28 cellular contexts compared by ENCODE assay signal in genomic region chr21:31885146-31885545, GRCh38.
"Had no signal": no experiment of that assay in that cellular context is flagged by ENCODE, and none has a peak within 500 bp of the region (broad histone marks: within the 10 kb centered on the region; RNA-seq: fewer than 3 reads in every experiment).

No MANE protein-coding gene starts in this region.

- H3K9me3 ChIP-seq: ovary, psoas muscle, right lobe of liver, sigmoid colon, stomach, thoracic aorta, thyroid gland, tibial nerve, upper lobe of left lung, vagina had no signal

- H3K36me3 ChIP-seq: ovary, right lobe of liver, sigmoid colon, stomach, thoracic aorta, thyroid gland, tibial nerve, upper lobe of left lung, vagina had no signal

- H3K4me1 ChIP-seq: parathyroid adenoma, psoas muscle, right lobe of liver, sigmoid colon, upper lobe of left lung, vagina had no signal

- H2AFZ ChIP-seq: parathyroid adenoma had no signal

- H3K9ac ChIP-seq: parathyroid adenoma had no signal

- H3K36me3 Mint-ChIP-seq: natural killer cell treated with Interleukin-12 subunit alpha and Interleukin-12 subunit beta and Interleukin-15 and Interleukin-18, amount 100 ng/mL, for 72 hours; stimulated activated effector memory CD8-positive, alpha-beta T cell treated with anti-CD3 and anti-CD28 coated beads, Interleukin-12 subunit alpha, Interleukin-12 subunit beta, amount 100 ng/mL, for 72 hours; stimulated activated naive B cell treated with anti-CD40 and anti-IgM and Interleukin-4, amounts not matched to agents 10 μg/mL and 1 μg/mL and 100 μg/mL, for 72 hours had no signal

- ATAC-seq: natural killer cell treated with Interleukin-12 subunit alpha and Interleukin-12 subunit beta and Interleukin-15 and Interleukin-18, amount 100 ng/mL, for 72 hours; psoas muscle; right cardiac atrium; right lobe of liver; stimulated activated effector memory CD8-positive, alpha-beta T cell treated with anti-CD3 and anti-CD28 coated beads, Interleukin-12 subunit alpha, Interleukin-12 subunit beta, amount 100 ng/mL, for 72 hours; stimulated activated naive B cell treated with anti-CD40 and anti-IgM and Interleukin-4, amounts not matched to agents 10 μg/mL and 1 μg/mL and 100 μg/mL, for 72 hours had no signal

- H3K4me3 ChIP-seq: ovary, psoas muscle, right lobe of liver, sigmoid colon, stomach, thoracic aorta, thyroid gland, tibial nerve, upper lobe of left lung, vagina had no signal

- H3K4me3 Mint-ChIP-seq: natural killer cell treated with Interleukin-12 subunit alpha and Interleukin-12 subunit beta and Interleukin-15 and Interleukin-18, amount 100 ng/mL, for 72 hours; nephron progenitor cell; neural crest cell; stimulated activated effector memory CD8-positive, alpha-beta T cell treated with anti-CD3 and anti-CD28 coated beads, Interleukin-12 subunit alpha, Interleukin-12 subunit beta, amount 100 ng/mL, for 72 hours; stimulated activated naive B cell treated with anti-CD40 and anti-IgM and Interleukin-4, amounts not matched to agents 10 μg/mL and 1 μg/mL and 100 μg/mL, for 72 hours; stimulated activated naive CD8-positive, alpha-beta T cell treated with anti-CD3 and anti-CD28 coated beads, Interleukin-15, Interleukin-2, amounts not matched to agents 100 ng/mL and 50 ng/mL, for 24 hours had no signal

- H3K27ac Mint-ChIP-seq: natural killer cell treated with Interleukin-12 subunit alpha and Interleukin-12 subunit beta and Interleukin-15 and Interleukin-18, amount 100 ng/mL, for 72 hours; nephron progenitor cell; progenitor cell of endocrine pancreas; stimulated activated effector memory CD8-positive, alpha-beta T cell treated with anti-CD3 and anti-CD28 coated beads, Interleukin-12 subunit alpha, Interleukin-12 subunit beta, amount 100 ng/mL, for 72 hours; stimulated activated naive B cell treated with anti-CD40 and anti-IgM and Interleukin-4, amounts not matched to agents 10 μg/mL and 1 μg/mL and 100 μg/mL, for 72 hours; stimulated activated naive CD8-positive, alpha-beta T cell treated with anti-CD3 and anti-CD28 coated beads, Interleukin-15, Interleukin-2, amounts not matched to agents 100 ng/mL and 50 ng/mL, for 24 hours had no signal

- H3K79me2 ChIP-seq: parathyroid adenoma had no signal

- H3K9me3 Mint-ChIP-seq: natural killer cell treated with Interleukin-12 subunit alpha and Interleukin-12 subunit beta and Interleukin-15 and Interleukin-18, amount 100 ng/mL, for 72 hours; stimulated activated effector memory CD8-positive, alpha-beta T cell treated with anti-CD3 and anti-CD28 coated beads, Interleukin-12 subunit alpha, Interleukin-12 subunit beta, amount 100 ng/mL, for 72 hours; stimulated activated naive CD8-positive, alpha-beta T cell treated with anti-CD3 and anti-CD28 coated beads, Interleukin-15, Interleukin-2, amounts not matched to agents 100 ng/mL and 50 ng/mL, for 24 hours had no signal

- H3K4me1 Mint-ChIP-seq: stimulated activated effector memory CD8-positive, alpha-beta T cell treated with anti-CD3 and anti-CD28 coated beads, Interleukin-12 subunit alpha, Interleukin-12 subunit beta, amount 100 ng/mL, for 72 hours had no signal

- H3K27ac ChIP-seq: ovary, parathyroid adenoma, psoas muscle, right lobe of liver, sigmoid colon, stomach, thoracic aorta, thyroid gland, tibial nerve, upper lobe of left lung, vagina had no signal

- DNase-seq: nephron progenitor cell; occipital lobe; ovary; posterior cingulate gyrus; psoas muscle; right cardiac atrium; right lobe of liver; sigmoid colon; small intestine; stimulated activated CD4-positive, alpha-beta T cell treated with anti-CD3 and anti-CD28 coated beads, Interleukin-15, amount 100 ng/mL, for 24 hours; stimulated activated CD4-positive, alpha-beta T cell treated with anti-CD3 and anti-CD28 coated beads, Interleukin-2, amount 100 ng/mL, for 24 hours; stimulated activated CD4-positive, alpha-beta T cell treated with anti-CD3 and anti-CD28 coated beads, Interleukin-2, amount 100 ng/mL, for 48 hours; stimulated activated CD4-positive, alpha-beta T cell treated with anti-CD3 and anti-CD28 coated beads, Interleukin-4, amount 100 ng/mL, for 24 hours; stimulated activated naive B cell treated with anti-CD40 and anti-IgM and Interleukin-4, amounts not matched to agents 10 μg/mL and 1 μg/mL and 100 μg/mL, for 72 hours; stimulated activated naive CD4-positive, alpha-beta T cell treated with Interleukin-2 at 50 U/mL for 16 hours; stomach; thyroid gland; trophoblast cell had no signal

- H3K27me3 Mint-ChIP-seq: progenitor cell of endocrine pancreas had no signal

- H3K27me3 ChIP-seq: ovary, right lobe of liver, sigmoid colon, thyroid gland, tibial nerve, upper lobe of left lung, vagina had no signal
